In genomic region chr11:58059011-58059358, GRCh38 we compare ENCODE assay signal across 11 cellular contexts. TPM values are rescaled to one million over a fixed set of nuclear protein-coding genes. Genes with fewer than 3 reads are reported as not detected.
DNase-seq lines count a peak whose midpoint lies in the region; ATAC-seq and TF ChIP-seq lines count a peak whose summit lies in the region.
"Had no signal": no experiment of that assay in that cellular context is flagged by ENCODE, and none has a peak within 500 bp of the region (broad histone marks: within the 10 kb centered on the region; RNA-seq: fewer than 3 reads in every experiment).

No MANE protein-coding gene starts in this region.

- H3K4me1 ChIP-seq in right atrium auricular region (peaks cover 0 to 13% of the 10 kb centered on the region in 2 donors), lung (ENCODE audit: control insufficient read depth in 2 of 2, insufficient read depth in 2 of 2, low read length in 2 of 2) (peaks cover 5 to 8% of the 10 kb centered on the region in 2 donors)

- no peaks in the 10 kb centered on the region for H3K36me3 Mint-ChIP-seq in endothelial cell (ENCODE audit: low read depth, unreplicated experiment)

- H3K27ac ChIP-seq in right atrium auricular region (peak overlapping the region in 1 of 2 donors; percentile 65), lung (ENCODE audit: low read depth in 1 of 2, low read length in 1 of 2) (no peak overlapping the region)

- no peak for DNase-seq in Right ventricle myocardium inferior (ENCODE audit: missing footprints)
- no peak for DNase-seq in right atrium auricular region (ENCODE audit: low spot score)
- no peak for DNase-seq in endothelial cell (ENCODE audit: low spot score)
- DNase-seq in lung (ENCODE audit: low spot score) = no peak
- no peak for DNase-seq in T1000 (lab: John Stamatoyannopoulos, UW)
- DNase-seq in NCI-H2196 (lab: John Stamatoyannopoulos, UW; ENCODE audit: unreplicated experiment) = no peak
- DNase-seq: MM.1S; stimulated activated CD4-positive, alpha-beta T cell treated with anti-CD3 and anti-CD28 coated beads, Interleukin-2, amount 100 ng/mL, for 48 hours had no signal

- no peaks in the 10 kb centered on the region for H3K9me3 ChIP-seq in right atrium auricular region
- no peaks in the 10 kb centered on the region for H3K9me3 ChIP-seq in lung (ENCODE audit: control insufficient read depth in 2 of 2, insufficient read depth in 1 of 2, low read length in 1 of 2)
- H3K9me3 ChIP-seq: A549 had no signal

- no peak overlapping the region for H3K4me3 ChIP-seq in right atrium auricular region
- H3K4me3 ChIP-seq in lung = no peak overlapping the region
- H3K4me3 ChIP-seq: A549 had no signal

- no peaks in the 10 kb centered on the region for H3K36me3 ChIP-seq in right atrium auricular region
- H3K36me3 ChIP-seq in lung (ENCODE audit: control insufficient read depth in 2 of 2, insufficient read depth in 2 of 2, low read length in 2 of 2) = no peaks in the 10 kb centered on the region

- H3K27me3 ChIP-seq in right atrium auricular region (no peaks in the 10 kb centered on the region), lung (ENCODE audit: control insufficient read depth, insufficient read depth) (no peaks in the 10 kb centered on the region)

- H3K9me3 Mint-ChIP-seq in endothelial cell (ENCODE audit: unreplicated experiment) = no peaks in the 10 kb centered on the region

- ATAC-seq in Right ventricle myocardium inferior (peak; percentile 53), lung (ENCODE audit: insufficient read depth, low FRiP score) (peak; percentile 25), GM21360 (IDR thresholded peaks at IDR 0.05; ENCODE audit: unreplicated experiment) (no peak), HG03354 (IDR thresholded peaks at IDR 0.05; ENCODE audit: poor library complexity, severe bottlenecking, unreplicated experiment) (no peak)

- no peak overlapping the region for H3K4me3 Mint-ChIP-seq in endothelial cell (ENCODE audit: unreplicated experiment)

- no peak for TF ChIP-seq CTCF in right atrium auricular region (IDR thresholded peaks at IDR 0.05)
- TF ChIP-seq CTCF in endothelial cell (IDR thresholded peaks at IDR 0.05; ENCODE audit: unreplicated experiment) = no peak
- no peak for TF ChIP-seq CTCF in lung (IDR thresholded peaks at IDR 0.05; ENCODE audit: control extremely low read depth, extremely low read depth)

- 49 to 62% methylated on average over 4 of the region's 4 CpGs for WGBS in lung, 2 donors

- H3K4me1 Mint-ChIP-seq in endothelial cell (ENCODE audit: unreplicated experiment) = peaks cover 11% of the 10 kb centered on the region

- intact Hi-C loops in Right ventricle myocardium inferior (cut with DNase I) = no loop called here

- H3K27me3 Mint-ChIP-seq in endothelial cell (ENCODE audit: unreplicated experiment) = no peaks in the 10 kb centered on the region

- peak overlapping the region; percentile 48 for H3K27ac Mint-ChIP-seq in endothelial cell (ENCODE audit: unreplicated experiment)

RNA-seq across cellular contexts. Expression of gene OR6Q1, which starts 28.2 kb away (rescaled TPM):
- total RNA-seq in Right ventricle myocardium inferior = not detected
- total RNA-seq in right atrium auricular region = not detected
- total RNA-seq in endothelial cell (ENCODE audit: unreplicated experiment) = not detected
- not detected for total RNA-seq in lung
- not detected for polyA plus RNA-seq in lung
- polyA plus RNA-seq: A549 had no signal

RNA-seq across cellular contexts. Expression of gene OR9Q1, which starts 35.3 kb away (rescaled TPM):
- total RNA-seq in Right ventricle myocardium inferior (not detected), right atrium auricular region (not detected), endothelial cell (ENCODE audit: unreplicated experiment) (not detected), lung (under 1 TPM in 1 of 2 donors, not detected in 1; 0.14 TPM)
- not detected for polyA plus RNA-seq in lung
- polyA plus RNA-seq: A549 had no signal

Comparison
In these comparisons a context has a peak if more than half of its experiments do, and no peak if none do; other contexts are left out.
1. ATAC-seq: peak in Right ventricle myocardium inferior (single experiment) and lung (single experiment); none in GM21360 (single experiment) and HG03354 (single experiment).